In the genomic region with DNA sequence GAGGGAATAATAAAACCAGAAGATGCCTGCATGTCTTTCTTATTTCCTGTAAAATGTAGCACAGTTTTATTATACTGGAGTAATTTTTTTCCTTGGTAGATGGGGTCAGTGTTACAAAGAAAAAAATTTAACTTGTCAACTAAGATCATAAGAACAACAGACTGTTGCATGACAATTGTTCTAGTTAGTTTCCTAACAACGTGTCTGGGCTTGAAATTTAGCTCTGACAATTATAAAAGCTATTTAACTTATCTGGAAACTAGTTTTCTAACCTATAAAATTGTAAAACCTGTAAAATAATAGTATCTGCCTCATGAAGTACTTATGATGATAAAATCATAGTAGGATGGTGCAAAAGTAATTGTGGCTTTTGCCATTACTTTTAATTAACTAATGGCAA, we compare ENCODE assay signal across 23 cellular contexts. TPM values are rescaled to one million over a fixed set of nuclear protein-coding genes. Genes with fewer than 3 reads are reported as not detected.
DNase-seq lines count a peak whose midpoint lies in the region; ATAC-seq, FAIRE-seq and TF ChIP-seq lines count a peak whose summit lies in the region.
"Had no signal": no experiment of that assay in that cellular context is flagged by ENCODE, and none has a peak within 500 bp of the region (broad histone marks: within the 10 kb centered on the region; RNA-seq: fewer than 3 reads in every experiment).

No MANE protein-coding gene starts in this region.

- H3K4me3 ChIP-seq in A549 = no peak overlapping the region
- H3K4me3 ChIP-seq in epithelial cell of esophagus (ENCODE audit: low read length) = no peak overlapping the region
- no peak overlapping the region for H3K4me3 ChIP-seq in keratinocyte (ENCODE audit: control insufficient read depth in 2 of 3, extremely low read depth in 1 of 3, insufficient read depth in 2 of 3, low read depth in 1 of 3, low read length in 3 of 3)
- no peak overlapping the region for H3K4me3 ChIP-seq in gastrocnemius medialis
- H3K4me3 ChIP-seq: GM23338, HAP-1 had no signal

- H3K9me3 ChIP-seq in A549 = 0 out of 3 replicates have a peak, but pooled peaks cover 4% of the 10 kb centered on the region
- H3K9me3 ChIP-seq in keratinocyte (ENCODE audit: control insufficient read depth, low read depth, low read length) = no peaks in the 10 kb centered on the region
- no peaks in the 10 kb centered on the region for H3K9me3 ChIP-seq in T-helper 17 cell (ENCODE audit: control insufficient read depth, low read length, poor library complexity, severe bottlenecking)
- no peaks in the 10 kb centered on the region for H3K9me3 ChIP-seq in gastrocnemius medialis
- H3K9me3 ChIP-seq: HAP-1 had no signal

- TF ChIP-seq RAD21 in A549 (conservative IDR thresholded peaks at IDR 0.05 in 1 of 2, IDR thresholded peaks at IDR 0.05 in 1 of 2) = no peak

- no peaks in the 10 kb centered on the region for H3K79me2 ChIP-seq in keratinocyte (ENCODE audit: control insufficient read depth, insufficient read depth, low read length)

- TF ChIP-seq EP300 in A549 (IDR thresholded peaks at IDR 0.05) = no peak

- CTCF ChIA-PET in A549 (lab: Yijun Ruan, JAX) = no interaction called here
- CTCF ChIA-PET in RWPE1 (lab: Yijun Ruan, JAX) = interaction anchor here (0.6 kb wide), 1 partner anchor 100 kb away, joined by 6 read pairs; no protein-coding TSS in a partner anchor

- FAIRE-seq in A549 (lab: Jason Lieb, UNC) (peak; percentile 13), keratinocyte (lab: Jason Lieb, UNC) (peak; percentile 73)
- FAIRE-seq: GM12891 had no signal

- no peak overlapping the region for H3K27ac Mint-ChIP-seq in T-helper 17 cell
- H3K27ac Mint-ChIP-seq: CD4-positive, alpha-beta memory T cell; GM23338; HFFc6 had no signal

- H3K36me3 ChIP-seq in keratinocyte (ENCODE audit: control insufficient read depth in 2 of 2, extremely low read depth in 1 of 2, insufficient read depth in 2 of 2, low read length in 2 of 2) (no peaks in the 10 kb centered on the region), gastrocnemius medialis (no peaks in the 10 kb centered on the region)
- H3K36me3 ChIP-seq: HAP-1 had no signal

- no peak for DNase-seq in A549 (ENCODE audit: low read depth in 1 of 2, low spot score in 1 of 2)
- peak; percentile 49 for DNase-seq in RWPE1 (ENCODE audit: low spot score)
- peak; percentile 68 for DNase-seq in epithelial cell of esophagus (ENCODE audit: low read depth)
- DNase-seq in keratinocyte (ENCODE audit: low read depth, low spot score) = no peak
- no peak for DNase-seq in GM13976 (ENCODE audit: low spot score)
- DNase-seq in T-helper 17 cell = no peak
- DNase-seq in gastrocnemius medialis = no peak
- DNase-seq: 8988T; C1 segment of cervical spinal cord; Calu3; CD4-positive, alpha-beta memory T cell; COR-L47; DMS53; DMS79 treated with DMSO at 0.1 percent for 48 hours; GF-D8; HFFc6 had no signal

- H3K9ac ChIP-seq in keratinocyte (ENCODE audit: control insufficient read depth, extremely low read depth, insufficient read depth, low read length) = no peak overlapping the region

- WGBS in A549 (ENCODE audit: missing lambda C conversion rate) = 65% methylated on average over 1 of the region's 1 CpG

- H3K9me1 ChIP-seq in keratinocyte (ENCODE audit: control insufficient read depth, extremely low read depth, insufficient read depth, low read length) = no peaks in the 10 kb centered on the region

- POLR2A ChIA-PET in A549 (lab: Yijun Ruan, JAX) = no interaction called here
- POLR2A ChIA-PET in RWPE1 (lab: Yijun Ruan, JAX; ENCODE audit: low non-redundant PET) = no interaction called here

- no peak overlapping the region for H3K4me3 Mint-ChIP-seq in T-helper 17 cell
- H3K4me3 Mint-ChIP-seq: CD4-positive, alpha-beta memory T cell; GM23338; HFFc6 had no signal

- H3K4me1 ChIP-seq in A549 (no peaks in the 10 kb centered on the region), keratinocyte (ENCODE audit: control insufficient read depth, extremely low read depth, insufficient read depth, low read length) (peaks cover 9% of the 10 kb centered on the region), gastrocnemius medialis (no peaks in the 10 kb centered on the region)
- H3K4me1 ChIP-seq: HAP-1 had no signal

- H3K27ac ChIP-seq in A549 (no peak overlapping the region), RWPE1 (no peak overlapping the region), keratinocyte (ENCODE audit: control insufficient read depth, insufficient read depth, low read length) (no peak overlapping the region), gastrocnemius medialis (no peak overlapping the region)

- ATAC-seq in A549 = no peak
- ATAC-seq in T-helper 17 cell = no peak
- no peak for ATAC-seq in gastrocnemius medialis
- ATAC-seq: GM23338 had no signal

- no peaks in the 10 kb centered on the region for H3K36me3 Mint-ChIP-seq in T-helper 17 cell (ENCODE audit: low read depth)

- H3K27me3 ChIP-seq in keratinocyte (ENCODE audit: control insufficient read depth, extremely low read depth, insufficient read depth, low read length) = no peaks in the 10 kb centered on the region
- H3K27me3 ChIP-seq in gastrocnemius medialis = no peaks in the 10 kb centered on the region

- H3K4me2 ChIP-seq in A549 (no peak overlapping the region), keratinocyte (ENCODE audit: control insufficient read depth, extremely low read depth, insufficient read depth, low read depth, low read length) (peak overlapping the region; percentile 53)
- H3K4me2 ChIP-seq: GM23338 had no signal

- no peaks in the 10 kb centered on the region for H4K20me1 ChIP-seq in keratinocyte (ENCODE audit: control insufficient read depth, extremely low read depth, insufficient read depth, low read length)

- no peak overlapping the region for H2AFZ ChIP-seq in keratinocyte (ENCODE audit: control insufficient read depth, low read length)
- H2AFZ ChIP-seq: GM23338 had no signal

- intact Hi-C loops in gastrocnemius medialis (cut with DNase I; ENCODE audit: low total_unique reads) = no loop called here

- TF ChIP-seq POLR2A in A549 (IDR thresholded peaks at IDR 0.05; ENCODE audit: low read length) = no peak
- no peak for TF ChIP-seq POLR2A in gastrocnemius medialis (IDR thresholded peaks at IDR 0.05)

- in situ Hi-C loops in GM13976 (cut with MboI; ENCODE audit: low sequenced_read_pairs, unreplicated experiment) = no loop called here
- in situ Hi-C loops in gastrocnemius medialis (cut with MboI; ENCODE audit: low sequenced_read_pairs in 4 of 4) = no loop called here

- H3K27me3 Mint-ChIP-seq in T-helper 17 cell = no peaks in the 10 kb centered on the region

- dilution Hi-C loops in keratinocyte (cut with MboI; ENCODE audit: extremely low pct_ligation_motif_present, low sequenced_read_pairs) = no loop called here

- TF ChIP-seq CTCF in A549 (IDR thresholded peaks at IDR 0.05) = no peak
- no peak for TF ChIP-seq CTCF in RWPE1 (conservative IDR thresholded peaks at IDR 0.05; ENCODE audit: low read depth)
- no peak for TF ChIP-seq CTCF in epithelial cell of esophagus (IDR thresholded peaks at IDR 0.05; ENCODE audit: insufficient read depth, low read depth, low read length, missing control alignments)
- TF ChIP-seq CTCF in keratinocyte (optimal IDR thresholded peaks at IDR 0.05 in 1 of 3, IDR thresholded peaks at IDR 0.05 in 1 of 3, conservative IDR thresholded peaks at IDR 0.05 in 1 of 3; ENCODE audit: extremely low read depth in 1 of 3, insufficient read depth in 2 of 3, low read length in 3 of 3) = no peak
- TF ChIP-seq CTCF in GM13976 (IDR thresholded peaks at IDR 0.05; ENCODE audit: borderline replicate concordance, control extremely low read depth, extremely low read depth, insufficient read depth, missing control alignments) = no peak
- no peak for TF ChIP-seq CTCF in gastrocnemius medialis (IDR thresholded peaks at IDR 0.05 in 4 of 5, conservative IDR thresholded peaks at IDR 0.05 in 1 of 5)

- H3K4me1 Mint-ChIP-seq in T-helper 17 cell = peaks cover 4% of the 10 kb centered on the region
- H3K4me1 Mint-ChIP-seq: GM23338 had no signal

TF ChIP-seq in A549, 52 proteins besides CTCF, POLR2A, EP300 and RAD21 (continues in another document):
- no peak for TF ChIP-seq RARB (CRISPR knock-in tag; IDR thresholded peaks at IDR 0.05)

RNA-seq across cellular contexts. Expression of a gene that starts 4.9 kb away (rescaled TPM):
- polyA plus RNA-seq in A549 (2011; rRNA removed) = not detected in 2 replicates
- polyA plus RNA-seq in A549 (2012; cell fraction: cytosol; rRNA removed) = not detected in 2 replicates
- not detected in 2 replicates for polyA plus RNA-seq in A549 (2012; cell fraction: nucleus; rRNA removed)
- not detected in 3 replicates for polyA plus RNA-seq in A549 (2017; fragmentation: RNase III; extraction: RNeasy Plus Mini Kit Qiagen cat#74134 plus additional on column Dnase treatment)
- not detected in 2 replicates for polyA minus RNA-seq in A549 (2011; rRNA and poly(A)+ RNA removed)
- 0.01 to 0.03 TPM in 2 of 3 replicates, not detected in the other for polyA plus RNA-seq in keratinocyte
- 0.59 TPM for polyA plus RNA-seq in keratinocyte (2011; ENCODE audit: low read depth)
- polyA plus RNA-seq in keratinocyte (2011; cell fraction: cytosol; rRNA removed) = not detected in 2 replicates
- 0.04 TPM in 1 of 2 replicates, not detected in the other for polyA plus RNA-seq in keratinocyte (2011; cell fraction: nucleus; rRNA removed)
- 0.39 TPM in 1 of 2 replicates, not detected in the other for polyA plus RNA-seq in keratinocyte (2012; ENCODE audit: low replicate concordance)
- 0.10 TPM in 1 of 3 replicates, not detected in the others for polyA minus RNA-seq in keratinocyte
- polyA minus RNA-seq in keratinocyte (2011; cell fraction: cytosol; rRNA and poly(A)+ RNA removed) = not detected
- 0.08 TPM in 1 of 2 replicates, not detected in the other for polyA minus RNA-seq in keratinocyte (2011; cell fraction: nucleus; rRNA and poly(A)+ RNA removed)
- not detected for total RNA-seq in T-helper 17 cell
- not detected for total RNA-seq in gastrocnemius medialis
- total RNA-seq: A673; Calu3; CD4-positive, alpha-beta memory T cell; Daoy; G401; GM23338; HFFc6 had no signal
- polyA plus RNA-seq: BJ had no signal

Comparison
In these comparisons a context has a peak if more than half of its experiments do, and no peak if none do; other contexts are left out.
1. DNase-seq: peak in RWPE1 (single experiment) and epithelial cell of esophagus (single experiment); none in A549 (0 of 2), keratinocyte (single experiment), GM13976 (single experiment), T-helper 17 cell (0 of 3) and gastrocnemius medialis (0 of 2).